Comparison of ENCODE assay signal across 12 cellular contexts in the genomic region with DNA sequence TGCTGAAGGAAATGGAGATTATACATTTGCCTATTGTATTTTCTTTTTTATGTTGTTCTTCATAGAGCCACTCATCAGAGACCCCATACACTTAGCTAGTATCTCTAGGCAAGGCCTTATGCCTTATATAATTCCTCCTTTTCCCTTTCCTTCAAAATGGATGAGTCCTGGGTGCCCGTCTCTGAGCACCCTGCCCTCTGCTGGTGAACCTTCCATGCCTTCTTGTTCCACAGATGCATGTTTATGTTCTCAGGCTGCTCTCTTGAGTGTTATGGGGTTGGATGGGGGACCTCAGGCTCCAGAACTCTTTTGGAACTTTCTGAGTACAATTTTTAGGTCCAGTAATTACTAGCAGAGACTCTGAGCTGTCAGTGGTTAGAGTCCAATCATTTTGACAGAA.
DNase-seq lines count a peak whose midpoint lies in the region; TF ChIP-seq lines count a peak whose summit lies in the region.
"Had no signal": no experiment of that assay in that cellular context is flagged by ENCODE, and none has a peak within 500 bp of the region (broad histone marks: within the 10 kb centered on the region; RNA-seq: fewer than 3 reads in every experiment).

No MANE protein-coding gene starts in this region.

- DNase-seq in GM12864 (ENCODE audit: low read depth) (no peak), RPMI7951 (ENCODE audit: low read depth) (peak; percentile 16), glomerular visceral epithelial cell (ENCODE audit: extremely low spot score) (peak; percentile 0), GM13976 (ENCODE audit: low spot score) (no peak), NCI-H2227 treated with DMSO at 0.1 percent for 48 hours (lab: John Stamatoyannopoulos, UW) (no peak)
- no peak for DNase-seq in activated naive CD4-positive, alpha-beta T cell (lab: John Stamatoyannopoulos, UW)
- DNase-seq in activated T-cell treated with anti-CD3 and anti-CD28 coated beads, Interleukin-2, amount 50 U/mL, for 1 hour = no peak
- DNase-seq: activated T-cell treated with anti-CD3 and anti-CD28 coated beads, Interleukin-2, amount 50 U/mL, for 48 hours; CD4-positive, alpha-beta T cell; effector CD4-positive, alpha-beta T cell; tibial artery had no signal

- no peak overlapping the region for H3K27ac ChIP-seq in 22Rv1
- H3K27ac ChIP-seq: tibial artery had no signal

- in situ Hi-C loops in GM13976 (cut with MboI; ENCODE audit: low sequenced_read_pairs, unreplicated experiment) = no loop called here

- no peak overlapping the region for H3K4me3 ChIP-seq in GM12864 (ENCODE audit: low read depth, low read length)
- H3K4me3 ChIP-seq: tibial artery had no signal

- TF ChIP-seq CTCF in 22Rv1 (IDR thresholded peaks at IDR 0.05) (peak; percentile 52), GM12864 (IDR thresholded peaks at IDR 0.05; ENCODE audit: low read depth, low read length, missing control alignments) (peak; percentile 25), GM13976 (IDR thresholded peaks at IDR 0.05; ENCODE audit: borderline replicate concordance, control extremely low read depth, extremely low read depth, insufficient read depth, missing control alignments) (no peak)

Comparison
In these comparisons a context has a peak if more than half of its experiments do, and no peak if none do; other contexts are left out.
1. DNase-seq: peak in RPMI7951 (single experiment) and glomerular visceral epithelial cell (single experiment); none in GM12864 (single experiment), activated naive CD4-positive, alpha-beta T cell (0 of 4), GM13976 (single experiment), activated T-cell treated with anti-CD3 and anti-CD28 coated beads, Interleukin-2, amount 50 U/mL, for 1 hour (single experiment) and NCI-H2227 treated with DMSO at 0.1 percent for 48 hours (single experiment).